Comparison of ENCODE assay signal across 1 cellular context in the genomic region with DNA sequence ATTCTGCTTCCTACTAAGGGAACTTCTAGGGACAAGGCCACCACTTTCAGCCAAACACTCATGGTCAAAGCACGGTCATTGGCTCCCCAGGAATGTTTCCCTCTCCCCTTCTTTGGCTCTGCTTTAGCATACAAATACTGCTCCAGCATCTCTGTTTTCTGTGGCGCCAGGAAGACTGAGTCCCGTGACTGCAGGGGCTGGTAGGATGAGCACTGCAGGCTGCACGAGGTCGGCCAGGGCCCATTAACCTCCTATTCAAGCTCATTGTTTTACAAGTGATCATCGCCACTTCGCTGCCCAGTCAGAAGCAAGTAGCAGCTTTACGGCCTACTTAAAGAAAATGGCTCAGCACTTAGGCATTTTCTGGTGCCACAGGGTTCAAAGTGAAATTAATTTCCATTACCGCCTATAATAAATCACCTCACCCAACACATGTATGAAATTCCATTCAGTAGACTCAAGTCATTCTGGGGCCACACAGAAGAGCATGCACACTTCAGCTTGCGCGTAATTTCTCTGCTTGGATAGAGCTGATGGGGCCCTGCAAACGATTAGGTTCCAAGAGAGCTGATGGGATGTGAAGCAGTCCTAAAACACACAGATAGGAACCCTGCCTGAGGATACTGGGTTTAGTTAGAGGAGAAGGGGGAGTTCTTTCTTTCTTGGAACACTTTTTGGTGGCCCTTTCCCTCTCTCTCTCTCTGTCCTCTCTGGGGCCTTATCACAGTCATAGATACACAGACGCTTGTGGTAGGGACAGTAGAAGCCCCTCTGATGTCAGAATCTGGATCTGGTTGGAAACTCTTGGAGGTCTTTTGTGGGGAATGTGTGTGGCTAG.
TF ChIP-seq lines count a peak whose summit lies in the region.

No MANE protein-coding gene starts in this region.

TF ChIP-seq in SK-N-SH, 30 proteins besides CTCF, POLR2A, EP300 and RAD21 (continued from another document):
- TF ChIP-seq, protein P1, sequence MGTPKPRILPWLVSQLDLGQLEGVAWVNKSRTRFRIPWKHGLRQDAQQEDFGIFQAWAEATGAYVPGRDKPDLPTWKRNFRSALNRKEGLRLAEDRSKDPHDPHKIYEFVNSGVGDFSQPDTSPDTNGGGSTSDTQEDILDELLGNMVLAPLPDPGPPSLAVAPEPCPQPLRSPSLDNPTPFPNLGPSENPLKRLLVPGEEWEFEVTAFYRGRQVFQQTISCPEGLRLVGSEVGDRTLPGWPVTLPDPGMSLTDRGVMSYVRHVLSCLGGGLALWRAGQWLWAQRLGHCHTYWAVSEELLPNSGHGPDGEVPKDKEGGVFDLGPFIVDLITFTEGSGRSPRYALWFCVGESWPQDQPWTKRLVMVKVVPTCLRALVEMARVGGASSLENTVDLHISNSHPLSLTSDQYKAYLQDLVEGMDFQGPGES (IDR thresholded peaks at IDR 0.05; ENCODE audit: low read depth, low read length), result no peak
- no peak for TF ChIP-seq FOXM1 (IDR thresholded peaks at IDR 0.05; ENCODE audit: low read depth)
- TF ChIP-seq TEAD4 (IDR thresholded peaks at IDR 0.05; ENCODE audit: borderline replicate concordance, insufficient read depth), result peak; percentile 87
- no peak for TF ChIP-seq NRF1 (IDR thresholded peaks at IDR 0.05; ENCODE audit: low read depth, low read length)
- no peak for TF ChIP-seq SMC3 (IDR thresholded peaks at IDR 0.05; ENCODE audit: low read depth, low read length)
- peak; percentile 88 for TF ChIP-seq RXRA (IDR thresholded peaks at IDR 0.05; ENCODE audit: borderline replicate concordance, low read depth)
- TF ChIP-seq GATA2 (CRISPR knock-in tag; IDR thresholded peaks at IDR 0.05), result no peak
- TF ChIP-seq RCOR1 (IDR thresholded peaks at IDR 0.05; ENCODE audit: low read length), result no peak
- no peak for TF ChIP-seq FOXJ3 (CRISPR knock-in tag; IDR thresholded peaks at IDR 0.05)
- no peak for TF ChIP-seq CHD2 (IDR thresholded peaks at IDR 0.05; ENCODE audit: low read length, partially characterized antibody)
- TF ChIP-seq, protein P2, sequence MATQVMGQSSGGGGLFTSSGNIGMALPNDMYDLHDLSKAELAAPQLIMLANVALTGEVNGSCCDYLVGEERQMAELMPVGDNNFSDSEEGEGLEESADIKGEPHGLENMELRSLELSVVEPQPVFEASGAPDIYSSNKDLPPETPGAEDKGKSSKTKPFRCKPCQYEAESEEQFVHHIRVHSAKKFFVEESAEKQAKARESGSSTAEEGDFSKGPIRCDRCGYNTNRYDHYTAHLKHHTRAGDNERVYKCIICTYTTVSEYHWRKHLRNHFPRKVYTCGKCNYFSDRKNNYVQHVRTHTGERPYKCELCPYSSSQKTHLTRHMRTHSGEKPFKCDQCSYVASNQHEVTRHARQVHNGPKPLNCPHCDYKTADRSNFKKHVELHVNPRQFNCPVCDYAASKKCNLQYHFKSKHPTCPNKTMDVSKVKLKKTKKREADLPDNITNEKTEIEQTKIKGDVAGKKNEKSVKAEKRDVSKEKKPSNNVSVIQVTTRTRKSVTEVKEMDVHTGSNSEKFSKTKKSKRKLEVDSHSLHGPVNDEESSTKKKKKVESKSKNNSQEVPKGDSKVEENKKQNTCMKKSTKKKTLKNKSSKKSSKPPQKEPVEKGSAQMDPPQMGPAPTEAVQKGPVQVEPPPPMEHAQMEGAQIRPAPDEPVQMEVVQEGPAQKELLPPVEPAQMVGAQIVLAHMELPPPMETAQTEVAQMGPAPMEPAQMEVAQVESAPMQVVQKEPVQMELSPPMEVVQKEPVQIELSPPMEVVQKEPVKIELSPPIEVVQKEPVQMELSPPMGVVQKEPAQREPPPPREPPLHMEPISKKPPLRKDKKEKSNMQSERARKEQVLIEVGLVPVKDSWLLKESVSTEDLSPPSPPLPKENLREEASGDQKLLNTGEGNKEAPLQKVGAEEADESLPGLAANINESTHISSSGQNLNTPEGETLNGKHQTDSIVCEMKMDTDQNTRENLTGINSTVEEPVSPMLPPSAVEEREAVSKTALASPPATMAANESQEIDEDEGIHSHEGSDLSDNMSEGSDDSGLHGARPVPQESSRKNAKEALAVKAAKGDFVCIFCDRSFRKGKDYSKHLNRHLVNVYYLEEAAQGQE (IDR thresholded peaks at IDR 0.05; ENCODE audit: low read depth, low read length), result no peak
- no peak for TF ChIP-seq POLR2AphosphoS5 (IDR thresholded peaks at IDR 0.05; ENCODE audit: low read depth, low read length)
- no peak; the same call in 1 of the 2 replicates for TF ChIP-seq TAF1 (IDR thresholded peaks at IDR 0.05; ENCODE audit: borderline replicate concordance, low read depth, low read length)
- 0 out of 2 replicates have a peak, but pooled peaks have one; percentile 49 for TF ChIP-seq ZBTB33 (IDR thresholded peaks at IDR 0.05; ENCODE audit: borderline replicate concordance, low read depth)
- TF ChIP-seq JUND (IDR thresholded peaks at IDR 0.05), result peak; percentile 75; the same call in 1 of the 2 replicates
- no peak for TF ChIP-seq EZH2phosphoT487 (IDR thresholded peaks at IDR 0.05; ENCODE audit: borderline replicate concordance, low read depth)
- peak; percentile 78 for TF ChIP-seq FOSL2 (IDR thresholded peaks at IDR 0.05; ENCODE audit: borderline replicate concordance, low read depth)
- no peak for TF ChIP-seq SIN3A (IDR thresholded peaks at IDR 0.05; ENCODE audit: borderline replicate concordance, low read depth, low read length)
